Comparison of ENCODE assay signal across 8 cellular contexts in genomic region chr17:45150911-45151809, GRCh38. TPM values are rescaled to one million over a fixed set of nuclear protein-coding genes. Genes with fewer than 3 reads are reported as not detected.
DNase-seq lines count a peak whose midpoint lies in the region; ATAC-seq and TF ChIP-seq lines count a peak whose summit lies in the region.

No MANE protein-coding gene starts in this region.

- no peak for ATAC-seq in GM19328 (IDR thresholded peaks at IDR 0.05; ENCODE audit: unreplicated experiment)

- 30% methylated on average over 8 of the region's 8 CpGs for WGBS in hepatocyte (ENCODE audit: low lambda C conversion rate, missing lambda C conversion rate)

- H3K27ac ChIP-seq in WERI-Rb-1, result no peak overlapping the region
- H3K27ac ChIP-seq in hepatocyte, result peak overlapping the region; percentile 99
- H3K27ac ChIP-seq in temporal lobe (ENCODE audit: low read depth, low read length), result peak overlapping the region; percentile 90

- no peak for TF ChIP-seq CTCF in WERI-Rb-1 (IDR thresholded peaks at IDR 0.05; ENCODE audit: low read depth, low read length)
- TF ChIP-seq CTCF in hepatocyte (IDR thresholded peaks at IDR 0.05; ENCODE audit: poor library complexity), result no peak

- no peak for DNase-seq in T-helper 1 cell
- DNase-seq in WERI-Rb-1, result no peak
- no peak for DNase-seq in hepatocyte (ENCODE audit: low spot score)
- DNase-seq in NCI-H2081 treated with DMSO at 0.1 percent for 48 hours (lab: John Stamatoyannopoulos, UW), result no peak
- no peak for DNase-seq in NCI-H1694 (lab: John Stamatoyannopoulos, UW)

- peak overlapping the region; percentile 68 for H3K4me3 Mint-ChIP-seq in T-helper 1 cell treated with Interleukin-12 subunit alpha and Interleukin-12 subunit beta and Interleukin-4 antibody, amounts not matched to agents 30 μg/mL and 1 μg/mL, for 36 hours

- peaks cover 63% of the 10 kb centered on the region for H3K79me2 ChIP-seq in hepatocyte

- 0 out of 2 replicates have a peak overlapping the region, but pooled peaks have one; percentile 57 for H3K4me3 ChIP-seq in WERI-Rb-1 (ENCODE audit: low read depth, low read length)
- H3K4me3 ChIP-seq in hepatocyte, result peak overlapping the region; percentile 90

- no peaks in the 10 kb centered on the region for H3K9me3 Mint-ChIP-seq in T-helper 1 cell treated with Interleukin-12 subunit alpha and Interleukin-12 subunit beta and Interleukin-4 antibody, amounts not matched to agents 30 μg/mL and 1 μg/mL, for 36 hours

- no peaks in the 10 kb centered on the region for H3K27me3 Mint-ChIP-seq in T-helper 1 cell treated with Interleukin-12 subunit alpha and Interleukin-12 subunit beta and Interleukin-4 antibody, amounts not matched to agents 30 μg/mL and 1 μg/mL, for 36 hours (ENCODE audit: low read depth)

- no peaks in the 10 kb centered on the region for H3K9me2 ChIP-seq in hepatocyte (replicated peaks; ENCODE audit: insufficient read depth)

- H3K9me3 ChIP-seq in WERI-Rb-1 (ENCODE audit: severe bottlenecking) (no peaks in the 10 kb centered on the region), hepatocyte (ENCODE audit: low read depth) (no peaks in the 10 kb centered on the region)

- H3K36me3 ChIP-seq in WERI-Rb-1 (no peaks in the 10 kb centered on the region), hepatocyte (replicated peaks; ENCODE audit: insufficient read depth, low read depth) (no peaks in the 10 kb centered on the region)

- H3K4me2 ChIP-seq in hepatocyte, result peak overlapping the region; percentile 92

- H3K27me3 ChIP-seq in WERI-Rb-1 (ENCODE audit: insufficient read depth, low read depth, severe bottlenecking) (no peaks in the 10 kb centered on the region), hepatocyte (no peaks in the 10 kb centered on the region)

- peak overlapping the region; percentile 70 for H3K27ac Mint-ChIP-seq in T-helper 1 cell treated with Interleukin-12 subunit alpha and Interleukin-12 subunit beta and Interleukin-4 antibody, amounts not matched to agents 30 μg/mL and 1 μg/mL, for 36 hours

- H4K20me1 ChIP-seq in hepatocyte (ENCODE audit: insufficient read depth, poor library complexity, severe bottlenecking), result peaks cover 24% of the 10 kb centered on the region

- H3K4me1 ChIP-seq in hepatocyte (ENCODE audit: insufficient read depth), result peaks cover 13% of the 10 kb centered on the region

- H3K4me1 Mint-ChIP-seq in T-helper 1 cell treated with Interleukin-12 subunit alpha and Interleukin-12 subunit beta and Interleukin-4 antibody, amounts not matched to agents 30 μg/mL and 1 μg/mL, for 36 hours (ENCODE audit: low read depth), result peaks cover 20% of the 10 kb centered on the region

- H2AFZ ChIP-seq in hepatocyte, result no peak overlapping the region

- peaks cover 20% of the 10 kb centered on the region for H3K36me3 Mint-ChIP-seq in T-helper 1 cell treated with Interleukin-12 subunit alpha and Interleukin-12 subunit beta and Interleukin-4 antibody, amounts not matched to agents 30 μg/mL and 1 μg/mL, for 36 hours (ENCODE audit: low read depth)

RNA-seq across cellular contexts. Expression of gene HEXIM1, which starts 2.9 kb away (rescaled TPM):
- total RNA-seq in hepatocyte, result 17.1 and 19.2 TPM in 2 replicates
- polyA plus RNA-seq in hepatocyte, result 13.5 and 14.5 TPM in 2 replicates
- total RNA-seq in temporal lobe, result 8.1 TPM

RNA-seq across cellular contexts. Expression of gene HEXIM2, which starts 10.5 kb away (rescaled TPM):
- 6.7 and 12.2 TPM in 2 replicates for total RNA-seq in hepatocyte
- polyA plus RNA-seq in hepatocyte, result 7.6 and 10.5 TPM in 2 replicates
- 8.4 TPM for total RNA-seq in temporal lobe

RNA-seq across cellular contexts. Expression of gene ACBD4, which starts 15.7 kb away (rescaled TPM):
- 8.1 and 8.2 TPM in 2 replicates for total RNA-seq in hepatocyte
- 11.2 and 13.7 TPM in 2 replicates for polyA plus RNA-seq in hepatocyte
- total RNA-seq in temporal lobe, result 4.2 TPM

RNA-seq across cellular contexts. Expression of gene PLCD3, which starts 18.8 kb away (rescaled TPM):
- total RNA-seq in hepatocyte, result 49.2 and 69.7 TPM in 2 replicates
- 35.7 and 41.8 TPM in 2 replicates for polyA plus RNA-seq in hepatocyte
- total RNA-seq in temporal lobe, result 3.9 TPM
